In genomic region chr5:93079046-93079445, GRCh38 we compare ENCODE assay signal across 1 cellular context.
TF ChIP-seq lines count a peak whose summit lies in the region.

No MANE protein-coding gene starts in this region.

TF ChIP-seq in GM12878, 131 proteins besides CTCF, POLR2A, EP300 and RAD21 (continued from another document):
- TF ChIP-seq PRDM15 (CRISPR knock-in tag; IDR thresholded peaks at IDR 0.05), result no peak
- TF ChIP-seq CBX3 (IDR thresholded peaks at IDR 0.05; ENCODE audit: borderline replicate concordance, low read depth), result no peak
- TF ChIP-seq, protein P1, sequence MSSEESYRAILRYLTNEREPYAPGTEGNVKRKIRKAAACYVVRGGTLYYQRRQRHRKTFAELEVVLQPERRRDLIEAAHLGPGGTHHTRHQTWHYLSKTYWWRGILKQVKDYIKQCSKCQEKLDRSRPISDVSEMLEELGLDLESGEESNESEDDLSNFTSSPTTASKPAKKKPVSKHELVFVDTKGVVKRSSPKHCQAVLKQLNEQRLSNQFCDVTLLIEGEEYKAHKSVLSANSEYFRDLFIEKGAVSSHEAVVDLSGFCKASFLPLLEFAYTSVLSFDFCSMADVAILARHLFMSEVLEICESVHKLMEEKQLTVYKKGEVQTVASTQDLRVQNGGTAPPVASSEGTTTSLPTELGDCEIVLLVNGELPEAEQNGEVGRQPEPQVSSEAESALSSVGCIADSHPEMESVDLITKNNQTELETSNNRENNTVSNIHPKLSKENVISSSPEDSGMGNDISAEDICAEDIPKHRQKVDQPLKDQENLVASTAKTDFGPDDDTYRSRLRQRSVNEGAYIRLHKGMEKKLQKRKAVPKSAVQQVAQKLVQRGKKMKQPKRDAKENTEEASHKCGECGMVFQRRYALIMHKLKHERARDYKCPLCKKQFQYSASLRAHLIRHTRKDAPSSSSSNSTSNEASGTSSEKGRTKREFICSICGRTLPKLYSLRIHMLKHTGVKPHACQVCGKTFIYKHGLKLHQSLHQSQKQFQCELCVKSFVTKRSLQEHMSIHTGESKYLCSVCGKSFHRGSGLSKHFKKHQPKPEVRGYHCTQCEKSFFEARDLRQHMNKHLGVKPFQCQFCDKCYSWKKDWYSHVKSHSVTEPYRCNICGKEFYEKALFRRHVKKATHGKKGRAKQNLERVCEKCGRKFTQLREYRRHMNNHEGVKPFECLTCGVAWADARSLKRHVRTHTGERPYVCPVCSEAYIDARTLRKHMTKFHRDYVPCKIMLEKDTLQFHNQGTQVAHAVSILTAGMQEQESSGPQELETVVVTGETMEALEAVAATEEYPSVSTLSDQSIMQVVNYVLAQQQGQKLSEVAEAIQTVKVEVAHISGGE (CRISPR knock-in tag; IDR thresholded peaks at IDR 0.05), result no peak
- no peak for TF ChIP-seq MXI1 (IDR thresholded peaks at IDR 0.05; ENCODE audit: low read depth, low read length)
- TF ChIP-seq ESRRA (IDR thresholded peaks at IDR 0.05; ENCODE audit: low read length), result no peak
- no peak for TF ChIP-seq HSF1 (IDR thresholded peaks at IDR 0.05; ENCODE audit: low read depth, low read length)
- no peak for TF ChIP-seq ATF2 (IDR thresholded peaks at IDR 0.05; ENCODE audit: low read length)
- TF ChIP-seq SREBF1 (IDR thresholded peaks at IDR 0.05; ENCODE audit: low read length), result no peak
